Comparison of ENCODE assay signal across 8 cellular contexts in genomic region chr19:7534531-7534980, GRCh38. TPM values are rescaled to one million over a fixed set of nuclear protein-coding genes. Genes with fewer than 3 reads are reported as not detected.
DNase-seq lines count a peak whose midpoint lies in the region; ATAC-seq, FAIRE-seq and TF ChIP-seq lines count a peak whose summit lies in the region.

No MANE protein-coding gene starts in this region.

- WGBS in H1 (ENCODE audit: extremely low coverage in 1 of 2, insufficient coverage in 1 of 2, insufficient read length in 1 of 2, insufficient replicate concordance in 2 of 2, low coverage in 1 of 2, low lambda C conversion rate in 2 of 2, missing lambda C conversion rate in 1 of 2), 2 experiments: 2% methylated on average over 20 of the region's 20 CpGs; no CpG with 5 or more reads in 1 of the 2 experiments

- H3K9me3 ChIP-seq in H1 (ENCODE audit: insufficient read depth in 2 of 2, low read depth in 1 of 2, low read length in 1 of 2): no peaks in the 10 kb centered on the region

- H2BK12ac ChIP-seq in H1 (ENCODE audit: low read depth, low read length): no peak overlapping the region

- H4K8ac ChIP-seq in H1 (ENCODE audit: extremely low read depth, insufficient read depth, low read length): no peak overlapping the region

- no peaks in the 10 kb centered on the region for H4K20me1 ChIP-seq in H1 (replicated peaks in 1 of 2; ENCODE audit: control insufficient read depth in 1 of 2, insufficient read depth in 2 of 2, low read length in 2 of 2)

- no peak overlapping the region for H2BK120ac ChIP-seq in H1 (replicated peaks; ENCODE audit: low read depth, low read length)

- no peak overlapping the region for H3K27ac ChIP-seq in H1 (ENCODE audit: low read depth, low read length)

- H3K23ac ChIP-seq in H1 (ENCODE audit: insufficient read length): no peak overlapping the region

- peaks cover 0 to 8% (median 3%) of the 10 kb centered on the region in 4 experiments; a peak in 4 of 8 replicates for H3K36me3 ChIP-seq in H1 (ENCODE audit: control insufficient read depth in 2 of 4, insufficient read depth in 4 of 4, low read length in 3 of 4)

- H3K79me2 ChIP-seq in H1 (ENCODE audit: control insufficient read depth in 1 of 2, insufficient read depth in 2 of 2, low read length in 2 of 2): no peaks in the 10 kb centered on the region

- H4K91ac ChIP-seq in H1 (replicated peaks; ENCODE audit: insufficient read length, low read length): no peak overlapping the region

- peaks cover 0 to 6% (median 3%) of the 10 kb centered on the region in 4 experiments; a peak in 4 of 7 replicates for H3K4me1 ChIP-seq in H1 (replicated peaks in 1 of 4; ENCODE audit: control insufficient read depth in 3 of 4, insufficient read depth in 4 of 4, low read length in 3 of 4)

- no peak overlapping the region for H3K14ac ChIP-seq in H1 (ENCODE audit: insufficient read length)

- H4K5ac ChIP-seq in H1 (ENCODE audit: insufficient read length, low read depth, low read length): peak overlapping the region; percentile 70

- H3K4me3 ChIP-seq in H1 (ENCODE audit: extremely low read depth in 1 of 4, insufficient read depth in 2 of 4, low read depth in 3 of 4, low read length in 4 of 4): peak overlapping the region; percentile 76 to 98 (median 93)

- TF ChIP-seq EP300 in H1 (IDR thresholded peaks at IDR 0.05; ENCODE audit: borderline replicate concordance in 1 of 2, low read depth in 2 of 2, low read length in 2 of 2): no peak

- peak overlapping the region; percentile 75; the same call in 1 of the 2 replicates for H2BK5ac ChIP-seq in H1 (ENCODE audit: low read depth, low read length)

- CTCF ChIA-PET in activated CD8-positive, alpha-beta memory T cell treated with anti-CD3 and anti-CD28 coated beads, Interleukin-2, amount 10 ng/mL, durations not matched to agents 7 days and 5 days (lab: Charles Lee): interaction anchor here (1.0 to 6.1 kb wide), 6 partner anchors 10 to 103 kb away, joined by 3 to 37 read pairs (median 5); partner anchors contain the start of genes MCOLN1 and STXBP2
- CTCF ChIA-PET in WTC11 (lab: Charles Lee): interaction anchor here (0.8 to 2.9 kb wide), 7 partner anchors 12 to 146 kb away, joined by 3 to 11 read pairs (median 7); partner anchors contain the start of genes MCOLN1 and TRAPPC5
- CTCF ChIA-PET in H1 (lab: Charles Lee; ENCODE audit: partially characterized antibody): interaction anchor here (0.9 to 1.5 kb wide), 7 partner anchors 10 to 147 kb away, joined by 3 to 6 read pairs (median 3); partner anchors contain the start of genes MCOLN1 and PEX11G

- peak; percentile 11 for ATAC-seq in activated CD8-positive, alpha-beta memory T cell treated with anti-CD3 and anti-CD28 coated beads, Interleukin-2, amount 10 ng/mL, durations not matched to agents 7 days and 5 days
- peak; percentile 19 for ATAC-seq in WTC11
- ATAC-seq in GM21526 (IDR thresholded peaks at IDR 0.05; ENCODE audit: low FRiP score, unreplicated experiment): no peak

- peak overlapping the region; percentile 36 to 58 (median 52) for H3K9ac ChIP-seq in H1 (replicated peaks in 1 of 4; ENCODE audit: extremely low read depth in 1 of 4, low read depth in 3 of 4, low read length in 3 of 4)

- H3K27ac Mint-ChIP-seq in activated CD8-positive, alpha-beta memory T cell treated with anti-CD3 and anti-CD28 coated beads, Interleukin-2, amount 10 ng/mL, durations not matched to agents 7 days and 5 days: peak overlapping the region; percentile 79
- peak overlapping the region; percentile 99 for H3K27ac Mint-ChIP-seq in WTC11

- peak overlapping the region; percentile 80 for H3K18ac ChIP-seq in H1 (ENCODE audit: extremely low read depth, low read length)

- peak; percentile 24 to 43; a peak in 3 of 4 replicates for TF ChIP-seq RAD21 in H1 (IDR thresholded peaks at IDR 0.05 in 1 of 2, conservative IDR thresholded peaks at IDR 0.05 in 1 of 2; ENCODE audit: low read depth in 2 of 2, low read length in 2 of 2)

- peak overlapping the region; percentile 67 for H3K56ac ChIP-seq in H1 (replicated peaks; ENCODE audit: insufficient read length, low read depth, low read length)

- no peak for TF ChIP-seq POLR2A in H1 (IDR thresholded peaks at IDR 0.05; ENCODE audit: control extremely low read depth in 1 of 2, low read depth in 2 of 2, low read length in 2 of 2)

- peak overlapping the region; percentile 71 to 86 for H3K4me2 ChIP-seq in H1 (ENCODE audit: insufficient read depth in 1 of 2, low read depth in 2 of 2, low read length in 2 of 2)

- no peaks in the 10 kb centered on the region for H3K27me3 ChIP-seq in H1 (replicated peaks in 1 of 4; ENCODE audit: control insufficient read depth in 3 of 4, extremely low read depth in 1 of 4, insufficient read depth in 3 of 4, low read length in 3 of 4)

- H3K4me1 Mint-ChIP-seq in activated CD8-positive, alpha-beta memory T cell treated with anti-CD3 and anti-CD28 coated beads, Interleukin-2, amount 10 ng/mL, durations not matched to agents 7 days and 5 days: peaks cover 20% of the 10 kb centered on the region
- H3K4me1 Mint-ChIP-seq in WTC11: peaks cover 4% of the 10 kb centered on the region; the same call in 1 of the 2 replicates

- POLR2A ChIA-PET in WTC11 (lab: Charles Lee): interaction anchor here (0.7 to 2.0 kb wide), 3 partner anchors 13 to 28 kb away, joined by 3 to 16 read pairs (median 9); partner anchors contain the start of genes MCOLN1 and ZNF358
- POLR2A ChIA-PET in H1 (lab: Charles Lee; ENCODE audit: partially characterized antibody): interaction anchor here (1.0 to 7.6 kb wide), 10 partner anchors 10 to 265 kb away, joined by 3 to 80 read pairs (median 5); partner anchors contain the start of genes MCOLN1 and ZNF358

- H3K9me3 Mint-ChIP-seq in activated CD8-positive, alpha-beta memory T cell treated with anti-CD3 and anti-CD28 coated beads, Interleukin-2, amount 10 ng/mL, durations not matched to agents 7 days and 5 days (ENCODE audit: low read depth): no peaks in the 10 kb centered on the region
- H3K9me3 Mint-ChIP-seq in WTC11: no peaks in the 10 kb centered on the region

- no peaks in the 10 kb centered on the region; the same call in 1 of the 2 replicates for H3K23me2 ChIP-seq in H1 (ENCODE audit: low read depth, low read length)

- H3K4ac ChIP-seq in H1 (replicated peaks; ENCODE audit: insufficient read length, low read depth, low read length): no peak overlapping the region

- FAIRE-seq in H1 (lab: Jason Lieb, UNC): no peak

- TF ChIP-seq CTCF in WTC11 (IDR thresholded peaks at IDR 0.05) (no peak), H1 (IDR thresholded peaks at IDR 0.05; ENCODE audit: control extremely low read depth in 1 of 3, insufficient read depth in 1 of 3, low read depth in 1 of 3, low read length in 3 of 3) (peak in 1 of 3 experiments; percentile 9; a peak in 2 of 4 replicates)

- peak overlapping the region; percentile 93 for H3K4me3 Mint-ChIP-seq in activated CD8-positive, alpha-beta memory T cell treated with anti-CD3 and anti-CD28 coated beads, Interleukin-2, amount 10 ng/mL, durations not matched to agents 7 days and 5 days
- peak overlapping the region; percentile 97 for H3K4me3 Mint-ChIP-seq in WTC11

- H3K79me1 ChIP-seq in H1 (ENCODE audit: low read depth, low read length): no peaks in the 10 kb centered on the region

- H2BK15ac ChIP-seq in H1 (ENCODE audit: low read length): no peak overlapping the region

- H2BK20ac ChIP-seq in H1 (ENCODE audit: low read length): no peak overlapping the region

- peaks cover 16% of the 10 kb centered on the region for H3K36me3 Mint-ChIP-seq in activated CD8-positive, alpha-beta memory T cell treated with anti-CD3 and anti-CD28 coated beads, Interleukin-2, amount 10 ng/mL, durations not matched to agents 7 days and 5 days
- H3K36me3 Mint-ChIP-seq in WTC11: peaks cover 14% of the 10 kb centered on the region; the same call in 1 of the 2 replicates

- H3K27me3 Mint-ChIP-seq in activated CD8-positive, alpha-beta memory T cell treated with anti-CD3 and anti-CD28 coated beads, Interleukin-2, amount 10 ng/mL, durations not matched to agents 7 days and 5 days: no peaks in the 10 kb centered on the region
- H3K27me3 Mint-ChIP-seq in WTC11 (ENCODE audit: low read depth): no peaks in the 10 kb centered on the region

- H2AK5ac ChIP-seq in H1 (ENCODE audit: low read depth, low read length): no peak overlapping the region

- H2AFZ ChIP-seq in H1 (ENCODE audit: low read length): no peak overlapping the region

- peak; percentile 61 for DNase-seq in activated CD8-positive, alpha-beta memory T cell treated with anti-CD3 and anti-CD28 coated beads, Interleukin-2, amount 10 ng/mL, durations not matched to agents 7 days and 5 days
- no peak for DNase-seq in activated CD8-positive, alpha-beta memory T cell treated with anti-CD3 and anti-CD28 coated beads for 24 hours
- DNase-seq in LHCN-M2 (ENCODE audit: low read depth): peak; percentile 76
- DNase-seq in WTC11 (ENCODE audit: low spot score): peak; percentile 74
- peak; percentile 47 to 83 for DNase-seq in H1 (ENCODE audit: low read depth in 1 of 2, low spot score in 2 of 2)
- DNase-seq in lung microvascular endothelial cell (ENCODE audit: low read depth in 2 of 2): peak; percentile 84 to 86
- peak; percentile 67 for DNase-seq in stimulated activated CD8-positive, alpha-beta memory T cell treated with anti-CD3 and anti-CD28 coated beads, Interleukin-4, amount 100 ng/mL, for 48 hours

RNA-seq across cellular contexts. Expression of gene PNPLA6, which starts 1.0 kb away (rescaled TPM):
- total RNA-seq in activated CD8-positive, alpha-beta memory T cell treated with anti-CD3 and anti-CD28 coated beads, Interleukin-2, amount 10 ng/mL, durations not matched to agents 7 days and 5 days: 100 to 1,000 TPM; 160 to 184 TPM
- 64.7 and 81.5 TPM in 2 replicates for total RNA-seq in LHCN-M2 (2014; rRNA removed)
- polyA plus RNA-seq in LHCN-M2 (2012): 83.7 TPM
- total RNA-seq in WTC11 (2021): 149 to 156 TPM (median 150 TPM) in 3 replicates
- total RNA-seq in H1 (2021; fragmentation: NEBNext Ultra II Directional; extraction: Animal tissue kit (Norgen Biotek cat#: 25700)): 121 and 123 TPM in 2 replicates
- polyA plus RNA-seq in H1 (2011; rRNA removed): 55.1 and 121 TPM in 2 replicates
- 59.0 TPM for polyA plus RNA-seq in H1 (2011; cell fraction: cytosol; rRNA removed)
- 207 TPM for polyA plus RNA-seq in H1 (2011; cell fraction: nucleus; rRNA removed)
- 77.9 to 117 TPM (median 110 TPM) in 4 replicates for polyA plus RNA-seq in H1 (2012, experiment 1 of 2)
- 119 TPM for polyA plus RNA-seq in H1 (2012, experiment 2 of 2)
- polyA plus RNA-seq in H1 (2013, experiment 1 of 2): 101 TPM
- 100 TPM for polyA plus RNA-seq in H1 (2013, experiment 2 of 2)
- 48.4 and 57.9 TPM in 2 replicates for polyA minus RNA-seq in H1 (2011; rRNA and poly(A)+ RNA removed)
- 93.0 TPM for polyA minus RNA-seq in H1 (2011; cell fraction: cytosol; rRNA and poly(A)+ RNA removed)
- 92.4 TPM for polyA minus RNA-seq in H1 (2011; cell fraction: nucleus; rRNA and poly(A)+ RNA removed)
- total RNA-seq in lung microvascular endothelial cell: 59.9 and 88.3 TPM in 2 replicates

RNA-seq across cellular contexts. Expression of gene MCOLN1, which starts 12.1 kb away (rescaled TPM):
- total RNA-seq in activated CD8-positive, alpha-beta memory T cell treated with anti-CD3 and anti-CD28 coated beads, Interleukin-2, amount 10 ng/mL, durations not matched to agents 7 days and 5 days: 10 to 100 TPM; 15.8 to 20.7 TPM
- total RNA-seq in LHCN-M2 (2014; rRNA removed) (7.4 and 8.9 TPM in 2 replicates), WTC11 (2021) (15.0 to 19.7 TPM (median 16.7 TPM) in 3 replicates), lung microvascular endothelial cell (3.3 and 5.4 TPM in 2 replicates)
- polyA plus RNA-seq in LHCN-M2 (2012): 27.1 TPM
- total RNA-seq in H1 (2021; fragmentation: NEBNext Ultra II Directional; extraction: Animal tissue kit (Norgen Biotek cat#: 25700)): 15.8 and 19.1 TPM in 2 replicates
- 40.0 and 42.8 TPM in 2 replicates for polyA plus RNA-seq in H1 (2011; rRNA removed)
- 26.0 TPM for polyA plus RNA-seq in H1 (2011; cell fraction: cytosol; rRNA removed)
- polyA plus RNA-seq in H1 (2011; cell fraction: nucleus; rRNA removed): 71.1 TPM
- polyA plus RNA-seq in H1 (2012, experiment 1 of 2): 16.2 to 22.1 TPM (median 19.4 TPM) in 4 replicates
- 24.5 TPM for polyA plus RNA-seq in H1 (2012, experiment 2 of 2)
- 18.1 TPM for polyA plus RNA-seq in H1 (2013, experiment 1 of 2)
- polyA plus RNA-seq in H1 (2013, experiment 2 of 2): 18.1 TPM
- polyA minus RNA-seq in H1 (2011; rRNA and poly(A)+ RNA removed): 32.4 and 35.1 TPM in 2 replicates
- polyA minus RNA-seq in H1 (2011; cell fraction: cytosol; rRNA and poly(A)+ RNA removed): 19.8 TPM
- 22.5 TPM for polyA minus RNA-seq in H1 (2011; cell fraction: nucleus; rRNA and poly(A)+ RNA removed)

RNA-seq across cellular contexts. Expression of gene ZNF358, which starts 18.7 kb away (rescaled TPM):
- total RNA-seq in activated CD8-positive, alpha-beta memory T cell treated with anti-CD3 and anti-CD28 coated beads, Interleukin-2, amount 10 ng/mL, durations not matched to agents 7 days and 5 days: 10 to 100 TPM in 1 of 2 experiments, 1 to 10 TPM in 1; 8.9 to 11.3 TPM
- 59.1 and 59.6 TPM in 2 replicates for total RNA-seq in LHCN-M2 (2014; rRNA removed)
- 65.2 TPM for polyA plus RNA-seq in LHCN-M2 (2012)
- total RNA-seq in WTC11 (2021): 37.5 to 47.5 TPM (median 47.3 TPM) in 3 replicates
- total RNA-seq in H1 (2021; fragmentation: NEBNext Ultra II Directional; extraction: Animal tissue kit (Norgen Biotek cat#: 25700)): 40.0 and 44.0 TPM in 2 replicates
- 60.3 and 117 TPM in 2 replicates for polyA plus RNA-seq in H1 (2011; rRNA removed)
- 39.7 TPM for polyA plus RNA-seq in H1 (2011; cell fraction: cytosol; rRNA removed)
- polyA plus RNA-seq in H1 (2011; cell fraction: nucleus; rRNA removed): 48.1 TPM
- polyA plus RNA-seq in H1 (2012, experiment 1 of 2): 34.2 to 38.8 TPM (median 38.1 TPM) in 4 replicates
- polyA plus RNA-seq in H1 (2012, experiment 2 of 2): 37.1 TPM
- 43.9 TPM for polyA plus RNA-seq in H1 (2013, experiment 1 of 2)
- 44.5 TPM for polyA plus RNA-seq in H1 (2013, experiment 2 of 2)
- polyA minus RNA-seq in H1 (2011; rRNA and poly(A)+ RNA removed): 15.6 and 24.3 TPM in 2 replicates
- 34.9 TPM for polyA minus RNA-seq in H1 (2011; cell fraction: cytosol; rRNA and poly(A)+ RNA removed)
- 19.2 TPM for polyA minus RNA-seq in H1 (2011; cell fraction: nucleus; rRNA and poly(A)+ RNA removed)
- 10.7 and 12.9 TPM in 2 replicates for total RNA-seq in lung microvascular endothelial cell

RNA-seq across cellular contexts. Expression of gene PEX11G, which starts 45.7 kb away (rescaled TPM):
- total RNA-seq in activated CD8-positive, alpha-beta memory T cell treated with anti-CD3 and anti-CD28 coated beads, Interleukin-2, amount 10 ng/mL, durations not matched to agents 7 days and 5 days: 1 to 10 TPM in 1 of 2 experiments, under 1 TPM in 1; 0.58 to 1.9 TPM
- 3.5 and 3.8 TPM in 2 replicates for total RNA-seq in LHCN-M2 (2014; rRNA removed)
- 3.5 TPM for polyA plus RNA-seq in LHCN-M2 (2012)
- total RNA-seq in WTC11 (2021): 4.3 to 5.9 TPM (median 5.7 TPM) in 3 replicates
- total RNA-seq in H1 (2021; fragmentation: NEBNext Ultra II Directional; extraction: Animal tissue kit (Norgen Biotek cat#: 25700)): 1.8 and 2.1 TPM in 2 replicates
- polyA plus RNA-seq in H1 (2011; rRNA removed): 4.3 and 5.3 TPM in 2 replicates
- polyA plus RNA-seq in H1 (2011; cell fraction: cytosol; rRNA removed): 5.6 TPM
- 3.9 TPM for polyA plus RNA-seq in H1 (2011; cell fraction: nucleus; rRNA removed)
- polyA plus RNA-seq in H1 (2012, experiment 1 of 2): 1.4 to 4.6 TPM (median 3.1 TPM) in 4 replicates
- polyA plus RNA-seq in H1 (2012, experiment 2 of 2): 2.7 TPM
- 1.4 TPM for polyA plus RNA-seq in H1 (2013, experiment 1 of 2)
- polyA plus RNA-seq in H1 (2013, experiment 2 of 2): 1.7 TPM
- 0.44 and 0.90 TPM in 2 replicates for polyA minus RNA-seq in H1 (2011; rRNA and poly(A)+ RNA removed)
- 1.7 TPM for polyA minus RNA-seq in H1 (2011; cell fraction: cytosol; rRNA and poly(A)+ RNA removed)
- polyA minus RNA-seq in H1 (2011; cell fraction: nucleus; rRNA and poly(A)+ RNA removed): 1.4 TPM
- 1.3 and 1.6 TPM in 2 replicates for total RNA-seq in lung microvascular endothelial cell
